Comparison of ENCODE assay signal across 8 cellular contexts in the genomic region with DNA sequence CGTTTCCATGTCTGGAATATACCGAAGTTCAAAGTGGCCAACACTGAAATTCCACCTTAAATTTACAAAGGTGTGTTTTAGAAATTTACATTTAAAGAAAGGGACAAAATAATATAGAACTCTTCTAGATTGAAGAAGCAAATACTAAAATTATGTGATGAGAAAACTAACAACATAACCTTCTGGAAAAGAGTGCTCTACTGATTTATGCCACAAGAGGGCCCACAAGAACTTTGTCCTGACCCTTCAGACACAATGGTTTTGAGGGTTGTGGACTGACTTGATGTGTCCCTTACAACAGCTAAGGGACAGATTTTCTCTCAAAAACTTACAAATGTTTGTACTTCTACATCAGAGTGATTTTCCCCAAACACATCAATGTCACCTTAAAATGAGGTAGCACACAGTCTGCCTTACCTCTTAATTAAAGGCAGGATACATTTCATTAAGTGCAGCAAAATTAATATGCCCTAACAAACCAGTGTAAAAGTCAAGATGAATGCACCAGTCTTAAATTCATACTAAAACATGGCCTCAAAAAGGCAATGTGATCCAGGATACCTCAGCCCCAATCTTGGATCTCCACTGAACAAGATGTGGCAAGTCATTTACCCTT. TPM values are rescaled to one million over a fixed set of nuclear protein-coding genes. Genes with fewer than 3 reads are reported as not detected.
DNase-seq lines count a peak whose midpoint lies in the region; ATAC-seq and TF ChIP-seq lines count a peak whose summit lies in the region.

No MANE protein-coding gene starts in this region.

- DNase-seq in KBM-7 (peak; percentile 55), RWPE2 (ENCODE audit: low spot score) (no peak), body of pancreas (peak; percentile 51 to 67 (median 54)), iPS-NIHi11 (ENCODE audit: low spot score) (peak; percentile 77)
- DNase-seq in stimulated activated CD4-positive, alpha-beta T cell treated with anti-CD3 and anti-CD28 coated beads, Interleukin-2, amount 100 ng/mL, for 24 hours: peak; percentile 6 to 50
- DNase-seq in effector memory CD4-positive, alpha-beta T cell: no peak

- H3K27me3 ChIP-seq in DOHH2 (ENCODE audit: control insufficient read depth, low read length) (no peaks in the 10 kb centered on the region), RWPE2 (ENCODE audit: insufficient read depth, poor library complexity, severe bottlenecking) (no peaks in the 10 kb centered on the region), body of pancreas (no peaks in the 10 kb centered on the region)
- H3K27me3 ChIP-seq in effector memory CD4-positive, alpha-beta T cell (replicated peaks; ENCODE audit: control insufficient read depth, insufficient read depth, low read length, poor library complexity, severe bottlenecking): no peaks in the 10 kb centered on the region

- ATAC-seq in GM21367 (IDR thresholded peaks at IDR 0.05; ENCODE audit: unreplicated experiment): peak; percentile 60
- ATAC-seq in RWPE2 (ENCODE audit: low read depth): peak; percentile 69; the same call in 2 of the 3 replicates
- peak; percentile 93 for ATAC-seq in body of pancreas

- peak overlapping the region; percentile 19; the same call in 1 of the 2 replicates for H3K4me2 ChIP-seq in DOHH2 (ENCODE audit: low read length)

- H3K4me1 ChIP-seq in DOHH2 (ENCODE audit: control insufficient read depth, low read length): peaks cover 46% of the 10 kb centered on the region
- H3K4me1 ChIP-seq in RWPE2 (ENCODE audit: insufficient read depth, poor library complexity, severe bottlenecking): no peaks in the 10 kb centered on the region
- peaks cover 13% of the 10 kb centered on the region for H3K4me1 ChIP-seq in body of pancreas
- H3K4me1 ChIP-seq in effector memory CD4-positive, alpha-beta T cell (ENCODE audit: control insufficient read depth, insufficient read depth, low read length, poor library complexity, severe bottlenecking): no peaks in the 10 kb centered on the region

- H3K27ac ChIP-seq in DOHH2 (ENCODE audit: low read depth, low read length) (peak overlapping the region; percentile 68), RWPE2 (ENCODE audit: poor library complexity, severe bottlenecking) (no peak overlapping the region), body of pancreas (peak overlapping the region in 3 of 4 donors; percentile 39 to 47 (median 42))
- H3K27ac ChIP-seq in effector memory CD4-positive, alpha-beta T cell (ENCODE audit: insufficient read depth, low read length, poor library complexity, severe bottlenecking): no peak overlapping the region

- no peaks in the 10 kb centered on the region for H3K9me3 ChIP-seq in DOHH2 (ENCODE audit: control insufficient read depth, insufficient read depth, low read length)
- H3K9me3 ChIP-seq in RWPE2 (ENCODE audit: severe bottlenecking): peaks cover 2% of the 10 kb centered on the region
- no peaks in the 10 kb centered on the region for H3K9me3 ChIP-seq in body of pancreas
- H3K9me3 ChIP-seq in effector memory CD4-positive, alpha-beta T cell (ENCODE audit: control insufficient read depth, low read length): no peaks in the 10 kb centered on the region

- H3K9me2 ChIP-seq in DOHH2 (replicated peaks; ENCODE audit: control insufficient read depth, low read length): no peaks in the 10 kb centered on the region

- in situ Hi-C loops in KBM-7 (cut with MboI; ENCODE audit: low pct_unique_long_range_greater_than_20kb, low sequenced_read_pairs): no loop called here

- TF ChIP-seq CTCF in DOHH2 (IDR thresholded peaks at IDR 0.05; ENCODE audit: low read depth, low read length, poor library complexity, severe bottlenecking) (peak; percentile 85), RWPE2 (IDR thresholded peaks at IDR 0.05; ENCODE audit: poor library complexity, severe bottlenecking) (peak; percentile 86), body of pancreas (IDR thresholded peaks at IDR 0.05) (peak; percentile 29 to 86 (median 74))

- H3K36me3 ChIP-seq in DOHH2 (ENCODE audit: control insufficient read depth, low read length): peaks cover 91% of the 10 kb centered on the region
- H3K36me3 ChIP-seq in RWPE2 (ENCODE audit: low read depth): peaks cover 79% of the 10 kb centered on the region
- H3K36me3 ChIP-seq in body of pancreas (replicated peaks in 1 of 2; ENCODE audit: insufficient read depth in 1 of 2, low read depth in 2 of 2): peaks cover 5 to 20% of the 10 kb centered on the region in 2 donors
- peaks cover 45% of the 10 kb centered on the region for H3K36me3 ChIP-seq in effector memory CD4-positive, alpha-beta T cell (ENCODE audit: control insufficient read depth, insufficient read depth, low read length)

- peaks cover 62% of the 10 kb centered on the region for H3K79me2 ChIP-seq in DOHH2 (ENCODE audit: control insufficient read depth, low read length)

- H3K4me3 ChIP-seq in DOHH2 (ENCODE audit: low read length) (no peak overlapping the region), RWPE2 (ENCODE audit: severe bottlenecking) (no peak overlapping the region), body of pancreas (no peak overlapping the region)
- no peak overlapping the region for H3K4me3 ChIP-seq in effector memory CD4-positive, alpha-beta T cell (ENCODE audit: insufficient read depth, low read depth, low read length, poor library complexity, severe bottlenecking)

- TF ChIP-seq POLR2A in body of pancreas (IDR thresholded peaks at IDR 0.05): no peak

- no peaks in the 10 kb centered on the region for H4K20me1 ChIP-seq in DOHH2 (ENCODE audit: control insufficient read depth, insufficient read depth, low read depth, low read length)

- WGBS in body of pancreas, 2 donors: 79 to 94% methylated on average over 2 of the region's 2 CpGs

- H3F3A ChIP-seq in DOHH2 (ENCODE audit: control insufficient read depth, insufficient read depth): peaks cover 23% of the 10 kb centered on the region; the same call in 1 of the 2 replicates

- intact Hi-C loops in body of pancreas (cut with DNase I): loop anchor here (5.0 kb wide), 1 partner anchor 86 kb away; no protein-coding TSS in a partner anchor

RNA-seq across cellular contexts. Expression of a gene that starts 36.2 kb away (rescaled TPM):
- total RNA-seq in body of pancreas: 10 to 100 TPM; 42.5 to 43.6 TPM

Comparison
In these comparisons a context has a peak if more than half of its experiments do, and no peak if none do; other contexts are left out.
1. H3K27ac ChIP-seq: peak in DOHH2 (single experiment) and body of pancreas (3 of 4); none in RWPE2 (single experiment) and effector memory CD4-positive, alpha-beta T cell (single experiment).
2. DNase-seq: peak in KBM-7 (single experiment), body of pancreas (4 of 4), iPS-NIHi11 (single experiment) and stimulated activated CD4-positive, alpha-beta T cell treated with anti-CD3 and anti-CD28 coated beads, Interleukin-2, amount 100 ng/mL, for 24 hours (2 of 2); none in RWPE2 (single experiment) and effector memory CD4-positive, alpha-beta T cell (0 of 3).
3. Peak in every context shown above with its lines, with median percentiles within 50 percentile points of each other: CTCF ChIP-seq and ATAC-seq.